ENCODE assay signal across 12 cellular contexts in the genomic region with DNA sequence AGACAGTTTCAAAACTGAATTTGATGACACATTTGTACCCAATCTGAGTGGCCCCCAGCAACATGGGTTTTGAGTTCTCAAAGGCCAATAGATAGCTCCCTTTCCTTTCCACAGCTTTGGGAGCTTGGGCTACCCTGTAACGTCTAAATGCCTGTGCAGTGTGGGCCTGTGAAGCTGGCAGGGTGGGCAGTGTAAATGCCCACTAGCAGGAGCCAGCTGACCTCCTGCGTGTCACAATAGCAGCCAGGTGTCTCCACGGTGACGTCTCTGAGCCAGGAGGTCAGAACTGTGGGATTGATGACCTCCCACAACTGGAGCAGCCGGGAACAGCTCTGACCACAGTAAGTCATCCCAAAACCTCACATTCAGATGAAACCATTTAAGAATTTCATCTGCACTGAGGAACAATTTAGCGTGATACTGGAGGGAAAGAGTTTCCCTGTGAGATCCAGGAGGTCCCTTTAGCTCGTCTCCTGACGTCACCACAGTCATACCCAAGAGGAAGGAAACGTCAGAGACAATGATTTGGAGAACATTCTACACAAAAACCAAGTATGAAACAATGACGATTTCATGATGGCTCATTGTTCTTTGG. TPM values are rescaled to one million over a fixed set of nuclear protein-coding genes. Genes with fewer than 3 reads are reported as not detected.
DNase-seq lines count a peak whose midpoint lies in the region; ATAC-seq and TF ChIP-seq lines count a peak whose summit lies in the region.
"Had no signal": no experiment of that assay in that cellular context is flagged by ENCODE, and none has a peak within 500 bp of the region (broad histone marks: within the 10 kb centered on the region; RNA-seq: fewer than 3 reads in every experiment).

A gene (plus strand): TSS at position 300 of the 595 bp plus-strand sequence. CDS start 23,022 bp downstream, outside the sequence.

- H3K4me1 Mint-ChIP-seq in naive thymus-derived CD8-positive, alpha-beta T cell: no peaks in the 10 kb centered on the region

- no peak within 1 kb of the TSS for H3K4me3 Mint-ChIP-seq in naive thymus-derived CD8-positive, alpha-beta T cell

- TF ChIP-seq POLR2A in esophagus muscularis mucosa (IDR thresholded peaks at IDR 0.05; ENCODE audit: low read depth): no peak

- in situ Hi-C loops in Panc1 (cut with HindIII; ENCODE audit: low pct_unique_long_range_greater_than_20kb, low sequenced_read_pairs): no loop called here

- peaks cover 0 to 5% (median 0%) of the 10 kb centered on the region in 3 donors for H3K36me3 Mint-ChIP-seq in naive thymus-derived CD8-positive, alpha-beta T cell

- H3K27ac Mint-ChIP-seq in naive thymus-derived CD8-positive, alpha-beta T cell: no peak within 1 kb of the TSS

- H3K4me3 ChIP-seq in AG04450 (ENCODE audit: low read depth, low read length) (no peak within 1 kb of the TSS), Panc1 (ENCODE audit: low read depth in 2 of 2, low read length in 2 of 2) (no peak within 1 kb of the TSS), esophagus muscularis mucosa (no peak within 1 kb of the TSS)

- DNase-seq in AG04450 (ENCODE audit: low read depth, low spot score) (no peak), Panc1 (ENCODE audit: low read depth, low spot score) (no peak), esophagus muscularis mucosa (ENCODE audit: extremely low spot score) (peak; percentile 62), NCI-H1092 treated with DMSO at 0.1 percent for 48 hours (lab: John Stamatoyannopoulos, UW) (no peak)
- DNase-seq in naive thymus-derived CD8-positive, alpha-beta T cell: no peak
- DNase-seq in effector CD4-positive, alpha-beta T cell: no peak
- DNase-seq: activated naive CD4-positive, alpha-beta T cell; DMS 273 treated with DMSO at 0.1 percent for 48 hours; NCI-H510A had no signal

- H3K36me3 ChIP-seq in Panc1 (ENCODE audit: control insufficient read depth, insufficient read depth, low read length) (no peaks in the 10 kb centered on the region), esophagus muscularis mucosa (no peaks in the 10 kb centered on the region)

- intact Hi-C loops in Panc1 (cut with micrococcal nuclease; ENCODE audit: unreplicated experiment): no loop called here
- intact Hi-C loops in esophagus muscularis mucosa (cut with DNase I): no loop called here

- H3K4me1 ChIP-seq in Panc1 (ENCODE audit: control insufficient read depth, insufficient read depth, low read length): no peaks in the 10 kb centered on the region
- H3K4me1 ChIP-seq in esophagus muscularis mucosa: no peaks in the 10 kb centered on the region
- H3K4me1 ChIP-seq: parathyroid adenoma had no signal

- TF ChIP-seq CTCF in AG04450 (IDR thresholded peaks at IDR 0.05; ENCODE audit: low read depth, low read length): no peak
- no peak for TF ChIP-seq CTCF in Panc1 (IDR thresholded peaks at IDR 0.05)
- no peak for TF ChIP-seq CTCF in esophagus muscularis mucosa (IDR thresholded peaks at IDR 0.05)

- CTCF ChIA-PET in AG04450 (lab: Charles Lee) (interaction anchor here (1.2 kb wide), 1 partner anchor 97 kb away, joined by 5 read pairs; no protein-coding TSS in a partner anchor), Panc1 (lab: Charles Lee) (no interaction called here)

- WGBS in esophagus muscularis mucosa: 79% methylated on average over 10 of the region's 10 CpGs

- H3K9me3 ChIP-seq in AG04450 (ENCODE audit: control insufficient read depth, insufficient read depth, low read length) (no peaks in the 10 kb centered on the region; the same call in 1 of the 2 replicates), Panc1 (ENCODE audit: control insufficient read depth, insufficient read depth, low read depth, low read length) (no peaks in the 10 kb centered on the region), esophagus muscularis mucosa (no peaks in the 10 kb centered on the region)

- POLR2A ChIA-PET in AG04450 (lab: Yijun Ruan, JAX) (no interaction called here), Panc1 (lab: Charles Lee) (no interaction called here)
- POLR2A ChIA-PET in naive thymus-derived CD8-positive, alpha-beta T cell (lab: Charles Lee): no interaction called here

- no TSS peak for BruUV-seq in Panc1 (replicated peaks; lab: Mats Ljungman, UMichigan)

- H3K27ac ChIP-seq in AG04450 (ENCODE audit: low read depth, low read length) (no peak within 1 kb of the TSS), Panc1 (ENCODE audit: low read length) (no peak within 1 kb of the TSS), esophagus muscularis mucosa (replicated peaks in 1 of 4) (no peak within 1 kb of the TSS)
- H3K27ac ChIP-seq: parathyroid adenoma had no signal

- no peak for TF ChIP-seq EP300 in esophagus muscularis mucosa (IDR thresholded peaks at IDR 0.05)

- ATAC-seq in Panc1: no peak
- no peak for ATAC-seq in naive thymus-derived CD8-positive, alpha-beta T cell
- ATAC-seq in HG02759 (IDR thresholded peaks at IDR 0.05; ENCODE audit: unreplicated experiment): no peak
- no peak for ATAC-seq in HG03571 (IDR thresholded peaks at IDR 0.05; ENCODE audit: unreplicated experiment)

- H3K27me3 ChIP-seq in AG04450 (ENCODE audit: control insufficient read depth, insufficient read depth, low read length): no peaks in the 10 kb centered on the region
- H3K27me3 ChIP-seq in Panc1 (ENCODE audit: control insufficient read depth, insufficient read depth, low read length): no peaks in the 10 kb centered on the region
- no peaks in the 10 kb centered on the region for H3K27me3 ChIP-seq in esophagus muscularis mucosa

- H3K9me3 Mint-ChIP-seq in naive thymus-derived CD8-positive, alpha-beta T cell: peaks cover 0 to 9% (median 3%) of the 10 kb centered on the region in 9 donors

- H3K27me3 Mint-ChIP-seq in naive thymus-derived CD8-positive, alpha-beta T cell: peaks cover 0 to 6% (median 4%) of the 10 kb centered on the region in 5 donors

RNA-seq across cellular contexts. Expression of the gene that starts here (rescaled TPM):
- 141 and 164 TPM in 2 replicates for polyA plus RNA-seq in AG04450 (2011; rRNA removed)
- polyA minus RNA-seq in AG04450 (2011; rRNA and poly(A)+ RNA removed): 149 and 227 TPM in 2 replicates
- total RNA-seq in Panc1 (2021; ENCODE audit: unreplicated experiment) (122 TPM), esophagus muscularis mucosa (100 to 1,000 TPM; 119 to 144 (median 130) TPM)
- 57.6 TPM for polyA plus RNA-seq in Panc1 (2012; ENCODE audit: insufficient read length)
- total RNA-seq in naive thymus-derived CD8-positive, alpha-beta T cell: 10 to 100 TPM; 86.5 to 94.1 TPM
- polyA plus RNA-seq in naive thymus-derived CD8-positive, alpha-beta T cell: 10 to 100 TPM; 33.1 to 38.8 (median 37.1) TPM
